Comparison of ENCODE assay signal across 8 cellular contexts in the genomic region with DNA sequence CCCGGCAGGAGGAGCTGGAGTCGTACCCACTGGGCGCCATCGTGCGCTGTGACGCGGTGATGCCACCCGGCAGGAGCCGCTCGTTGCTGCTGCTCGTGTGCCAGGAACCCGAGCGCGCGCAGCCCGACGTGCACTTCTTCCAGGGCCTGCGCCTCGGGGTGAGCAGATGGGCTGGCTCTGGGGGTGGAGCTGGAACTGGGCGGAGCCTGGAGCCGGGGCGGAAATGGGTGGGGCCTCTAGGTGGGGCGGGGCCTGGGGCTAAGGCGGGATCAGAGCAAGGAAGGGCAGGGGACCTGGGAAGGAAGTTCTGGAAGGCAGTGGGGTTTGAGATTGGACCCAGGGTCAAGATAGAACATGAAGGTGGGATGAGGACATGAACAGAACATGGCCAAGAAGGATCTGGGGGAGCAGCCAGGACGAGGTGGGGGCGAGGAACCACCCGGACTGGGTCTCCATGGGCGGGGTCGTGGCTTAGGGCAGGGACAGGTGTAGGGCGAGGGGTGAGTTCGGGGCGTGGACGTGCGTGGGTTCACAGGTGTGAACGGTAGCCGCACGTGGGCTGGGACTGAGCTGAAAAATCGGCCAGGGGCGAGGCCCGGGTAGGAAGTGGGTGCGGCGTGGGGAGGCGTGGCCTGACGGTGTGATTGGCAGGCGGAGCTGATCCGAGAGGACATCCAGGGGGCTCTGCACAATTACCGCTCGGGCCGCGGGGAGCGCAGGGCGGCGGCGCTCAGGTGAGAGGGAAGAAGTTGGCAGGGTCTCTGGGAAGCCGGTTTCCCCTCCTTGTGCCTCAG. TPM values are rescaled to one million over a fixed set of nuclear protein-coding genes. Genes with fewer than 3 reads are reported as not detected.
A peak's percentile ranks its signal among the peaks of the same experiment; 100 is the strongest.
DNase-seq lines count a peak whose midpoint lies in the region; ATAC-seq and TF ChIP-seq lines count a peak whose summit lies in the region.

No MANE protein-coding gene starts in this region.

- H3K36me3 ChIP-seq in rectal smooth muscle tissue (ENCODE audit: control insufficient read depth, insufficient read depth, low read length) (no peaks in the 10 kb centered on the region), sigmoid colon (no peaks in the 10 kb centered on the region)

- intact Hi-C loops in Right ventricle myocardium inferior (cut with DNase I) (no loop called here), sigmoid colon (cut with DNase I) (no loop called here)

- TF ChIP-seq EP300 in sigmoid colon (IDR thresholded peaks at IDR 0.05): no peak

- 2 to 4% methylated on average over 55 of the region's 55 CpGs for WGBS in sigmoid colon, 2 donors

- H3K9ac ChIP-seq in rectal smooth muscle tissue (ENCODE audit: low read length): peak overlapping the region; percentile 0

- H3K27ac ChIP-seq in rectal smooth muscle tissue (ENCODE audit: low read depth, low read length) (no peak overlapping the region), sigmoid colon (no peak overlapping the region)

- peak overlapping the region; percentile 70 to 92 (median 84) for H3K4me3 Mint-ChIP-seq in IgD-negative memory B cell

- ATAC-seq in Right ventricle myocardium inferior (peak; percentile 61), GM18870 (IDR thresholded peaks at IDR 0.05; ENCODE audit: unreplicated experiment) (no peak)

- H3K4me1 Mint-ChIP-seq in IgD-negative memory B cell: peaks cover 8 to 14% (median 12%) of the 10 kb centered on the region in 3 donors

- H3K36me3 Mint-ChIP-seq in IgD-negative memory B cell: no peaks in the 10 kb centered on the region

- TF ChIP-seq CTCF in sigmoid colon (IDR thresholded peaks at IDR 0.05): no peak

- H3K27me3 ChIP-seq in rectal smooth muscle tissue (ENCODE audit: control insufficient read depth, insufficient read depth, low read length) (peaks cover 38% of the 10 kb centered on the region), sigmoid colon (peaks cover 61 to 89% (median 81%) of the 10 kb centered on the region in 3 donors)

- H3K4me1 ChIP-seq in rectal smooth muscle tissue (ENCODE audit: control insufficient read depth, insufficient read depth, low read length) (no peaks in the 10 kb centered on the region), sigmoid colon (peaks cover 0 to 27% (median 26%) of the 10 kb centered on the region in 4 donors)

- peak overlapping the region in 1 of 3 donors; percentile 47 for H3K27ac Mint-ChIP-seq in IgD-negative memory B cell

- TF ChIP-seq POLR2A in sigmoid colon (IDR thresholded peaks at IDR 0.05): peak in 1 of 2 donors; percentile 13

- DNase-seq in DMS 273 treated with DMSO at 0.1 percent for 48 hours (lab: John Stamatoyannopoulos, UW): peak; percentile 53
- peak; percentile 92 for DNase-seq in RKO (ENCODE audit: low spot score)
- peak; percentile 54 for DNase-seq in activated gamma-delta T cell treated with Interleukin-2 at 50 U/mL for 16 hours
- DNase-seq in Right ventricle myocardium inferior (ENCODE audit: missing footprints): peak; percentile 81
- no peak for DNase-seq in sigmoid colon

- H3K4me3 ChIP-seq in rectal smooth muscle tissue (ENCODE audit: low read length) (peak overlapping the region; percentile 66), sigmoid colon (peak overlapping the region in 2 of 4 donors; percentile 36 to 46)

- H3K27me3 Mint-ChIP-seq in IgD-negative memory B cell: peaks cover 47% of the 10 kb centered on the region

- peaks cover 0 to 8% (median 0%) of the 10 kb centered on the region in 3 donors for H3K9me3 Mint-ChIP-seq in IgD-negative memory B cell

- no peaks in the 10 kb centered on the region for H3K9me3 ChIP-seq in sigmoid colon

RNA-seq across cellular contexts. Expression of a gene that starts 4.6 kb away (rescaled TPM):
- polyA plus RNA-seq in IgD-negative memory B cell (0.93 TPM), sigmoid colon (10 to 100 TPM; 36.3 to 77.8 (median 37.8) TPM)
- total RNA-seq in Right ventricle myocardium inferior (1.9 TPM), sigmoid colon (under 1 TPM in 1 of 4 donors, not detected in 3; 0.28 TPM)

RNA-seq across cellular contexts. Expression of a gene that starts 17.4 kb away (rescaled TPM):
- 18.7 TPM for polyA plus RNA-seq in IgD-negative memory B cell
- 47.8 TPM for total RNA-seq in Right ventricle myocardium inferior
- 10 to 100 TPM in 2 of 4 donors, 1 to 10 TPM in 2; 6.9 to 12.1 (median 9.9) TPM for total RNA-seq in sigmoid colon
- polyA plus RNA-seq in sigmoid colon: 10 to 100 TPM in 2 of 3 donors, 1 to 10 TPM in 1; 9.6 to 41.0 (median 24.3) TPM

RNA-seq across cellular contexts. Expression of a gene that starts 37.1 kb away (rescaled TPM):
- polyA plus RNA-seq in IgD-negative memory B cell (7.4 TPM), sigmoid colon (100 to 1,000 TPM in 1 of 3 donors, 10 to 100 TPM in 2; 53.6 to 139 (median 58.9) TPM)
- total RNA-seq in Right ventricle myocardium inferior (140 TPM), sigmoid colon (100 to 1,000 TPM; 125 to 222 (median 168) TPM)

RNA-seq across cellular contexts. Expression of a gene that starts 42.3 kb away (rescaled TPM):
- polyA plus RNA-seq in IgD-negative memory B cell (0.55 TPM), sigmoid colon (under 1 TPM in 1 of 3 donors, not detected in 2; 0.28 TPM)
- total RNA-seq in Right ventricle myocardium inferior (0.49 TPM), sigmoid colon (1 to 10 TPM in 1 of 4 donors, under 1 TPM in 2, not detected in 1; 0.16 to 1.2 (median 0.83) TPM)
